11 cellular contexts compared by ENCODE assay signal in genomic region chr17:68515238-68515637, GRCh38. TPM values are rescaled to one million over a fixed set of nuclear protein-coding genes. Genes with fewer than 3 reads are reported as not detected.
A peak's percentile ranks its signal among the peaks of the same experiment; 100 is the strongest.
DNase-seq lines count a peak whose midpoint lies in the region; ATAC-seq, FAIRE-seq and TF ChIP-seq lines count a peak whose summit lies in the region.
"Had no signal": no experiment of that assay in that cellular context is flagged by ENCODE, and none has a peak within 500 bp of the region (broad histone marks: within the 10 kb centered on the region; RNA-seq: fewer than 3 reads in every experiment).

No MANE protein-coding gene starts in this region.

- ATAC-seq in GM21576 (IDR thresholded peaks at IDR 0.05; ENCODE audit: unreplicated experiment), result no peak

- DNase-seq in BE2C (no peak), SJCRH30 (peak; percentile 32 to 59), fibroblast of mammary gland (ENCODE audit: low read depth) (no peak), osteoblast (ENCODE audit: insufficient read length, low spot score, missing footprints) (no peak), GM03348 (ENCODE audit: low spot score) (no peak), NCI-H1048 (lab: John Stamatoyannopoulos, UW) (no peak), urothelium cell line (ENCODE audit: low spot score) (no peak)
- DNase-seq: activated CD4-positive, alpha-beta memory T cell treated with anti-CD3 and anti-CD28 coated beads, Interleukin-2, amount 10 ng/mL, durations not matched to agents 7 days and 5 days; DND-41 had no signal

- H3K79me2 ChIP-seq in osteoblast (ENCODE audit: insufficient read depth, low read length), result peaks cover 84% of the 10 kb centered on the region

- H3K9me3 ChIP-seq in BE2C (no peaks in the 10 kb centered on the region), SJCRH30 (replicated peaks) (no peaks in the 10 kb centered on the region), osteoblast (ENCODE audit: low read depth, low read length) (no peaks in the 10 kb centered on the region)

- no peak overlapping the region for H3K27ac ChIP-seq in SJCRH30
- peak overlapping the region; percentile 98 for H3K27ac ChIP-seq in osteoblast (ENCODE audit: low read depth, low read length)

- TF ChIP-seq CTCF in BE2C (IDR thresholded peaks at IDR 0.05; ENCODE audit: low read depth, low read length) (no peak), fibroblast of mammary gland (conservative IDR thresholded peaks at IDR 0.05; ENCODE audit: control insufficient read depth, insufficient read depth, low read depth, low read length) (no peak), osteoblast (IDR thresholded peaks at IDR 0.05; ENCODE audit: extremely low read depth, low read depth, low read length) (no peak)

- H3K27me3 ChIP-seq in BE2C (no peaks in the 10 kb centered on the region), SJCRH30 (no peaks in the 10 kb centered on the region), osteoblast (ENCODE audit: insufficient read depth, low read length) (no peaks in the 10 kb centered on the region)

- peaks cover 51% of the 10 kb centered on the region for H4K20me1 ChIP-seq in osteoblast (ENCODE audit: insufficient read depth, low read length)

- H3K4me1 ChIP-seq in BE2C (peaks cover 4% of the 10 kb centered on the region; the same call in 1 of the 2 replicates), SJCRH30 (peaks cover 10% of the 10 kb centered on the region), osteoblast (ENCODE audit: insufficient read depth, low read length) (peaks cover 36% of the 10 kb centered on the region)

- H2AFZ ChIP-seq in osteoblast (ENCODE audit: low read length), result no peak overlapping the region

- FAIRE-seq in urothelium cell line (lab: Jason Lieb, UNC), result no peak
- FAIRE-seq: frontal cortex had no signal

- peak overlapping the region; percentile 99 for H3K4me2 ChIP-seq in osteoblast (ENCODE audit: insufficient read depth, low read length)

- H3K36me3 ChIP-seq in BE2C (peaks cover 37% of the 10 kb centered on the region), SJCRH30 (peaks cover 58% of the 10 kb centered on the region), osteoblast (ENCODE audit: insufficient read depth, low read length) (peaks cover 47% of the 10 kb centered on the region)

- peak overlapping the region; percentile 94 for H3K4me3 ChIP-seq in BE2C (ENCODE audit: low read depth, low read length)
- H3K4me3 ChIP-seq in SJCRH30, result peak overlapping the region; percentile 97
- peak overlapping the region; percentile 80 for H3K4me3 ChIP-seq in fibroblast of mammary gland (ENCODE audit: control insufficient read depth, low read depth, low read length)
- peak overlapping the region; percentile 80 for H3K4me3 ChIP-seq in osteoblast (ENCODE audit: insufficient read depth, low read length)

RNA-seq across cellular contexts. Expression of gene PRKAR1A, which starts 3.0 kb away (rescaled TPM):
- 130 TPM for polyA plus RNA-seq in BE2C (2012; ENCODE audit: insufficient read depth, insufficient read length, low read depth)
- total RNA-seq in SJCRH30 (2014; rRNA removed; shearing (Covaris generic)), result 407 and 454 TPM in 2 replicates
- 234 and 259 TPM in 2 replicates for total RNA-seq in osteoblast

RNA-seq across cellular contexts. Expression of gene WIPI1, which starts 57.9 kb away (rescaled TPM):
- 5.2 TPM for polyA plus RNA-seq in BE2C (2012; ENCODE audit: insufficient read depth, insufficient read length, low read depth)
- total RNA-seq in SJCRH30 (2014; rRNA removed; shearing (Covaris generic)), result 19.0 and 25.8 TPM in 2 replicates
- 190 and 220 TPM in 2 replicates for total RNA-seq in osteoblast

Comparison
In these comparisons a context has a peak if more than half of its experiments do, and no peak if none do; other contexts are left out.
1. DNase-seq: peak in SJCRH30 (2 of 2); none in BE2C (single experiment), fibroblast of mammary gland (single experiment), osteoblast (single experiment), GM03348 (single experiment), NCI-H1048 (single experiment) and urothelium cell line (single experiment).
2. Peak in every context shown above with its lines, with median percentiles within 50 percentile points of each other: H3K4me3 ChIP-seq.